ENCODE assay signal across 25 cellular contexts in genomic region chr7:141537906-141538305, GRCh38.
"Had no signal": no experiment of that assay in that cellular context is flagged by ENCODE, and none has a peak within 500 bp of the region (broad histone marks: within the 10 kb centered on the region; RNA-seq: fewer than 3 reads in every experiment).

No MANE protein-coding gene starts in this region.

- H3K4me1 ChIP-seq: testis, upper lobe of left lung, upper lobe of right lung, uterus, vagina had no signal

- H3K36me3 ChIP-seq: stomach, suprapubic skin, thoracic aorta, thyroid gland, tibial artery, tibial nerve, transverse colon, upper lobe of left lung, upper lobe of right lung, uterus, vagina had no signal

- H3K4me3 ChIP-seq: stomach, suprapubic skin, testis, thoracic aorta, thyroid gland, tibial artery, tibial nerve, transverse colon, upper lobe of left lung, upper lobe of right lung, uterus, vagina had no signal

- DNase-seq: stimulated activated CD4-positive, alpha-beta T cell treated with anti-CD3 and anti-CD28 coated beads, Interleukin-2, amount 100 ng/mL, for 48 hours; stimulated activated CD4-positive, alpha-beta T cell treated with anti-CD3 and anti-CD28 coated beads, Interleukin-4, amount 100 ng/mL, for 1 hour; stimulated activated CD4-positive, alpha-beta T cell treated with anti-CD3 and anti-CD28 coated beads, Interleukin-4, amount 100 ng/mL, for 24 hours; stimulated activated CD4-positive, alpha-beta T cell treated with anti-CD3 and anti-CD28 coated beads, Interleukin-4, amount 100 ng/mL, for 4 hours; stimulated activated CD8-positive, alpha-beta memory T cell treated with anti-CD3 and anti-CD28 coated beads, Interleukin-4, amount 100 ng/mL, for 48 hours; stimulated activated naive B cell treated with anti-CD40 and anti-IgM and Interleukin-4, amounts not matched to agents 10 μg/mL and 1 μg/mL and 100 μg/mL, for 72 hours; stimulated activated naive CD4-positive, alpha-beta T cell; stimulated activated naive CD4-positive, alpha-beta T cell treated with Interleukin-2 at 50 U/mL for 16 hours; stimulated activated naive CD8-positive, alpha-beta T cell treated with anti-CD3 and anti-CD28 coated beads, Interleukin-15, amount 100 ng/mL, for 72 hours; stimulated activated naive CD8-positive, alpha-beta T cell treated with anti-CD3 and anti-CD28 coated beads, Interleukin-15, Interleukin-2, amounts not matched to agents 100 U/mL and 50 U/mL, for 24 hours; stomach; substantia nigra; testis; thyroid gland; tibial artery; transverse colon; upper lobe of left lung; upper lobe of right lung; uterus had no signal

- H3K27me3 ChIP-seq: suprapubic skin, testis, thyroid gland, tibial nerve, upper lobe of left lung, upper lobe of right lung, uterus, vagina had no signal

- H3K9me3 ChIP-seq: stomach, suprapubic skin, testis, thoracic aorta, thyroid gland, tibial artery, tibial nerve, transverse colon, upper lobe of left lung, upper lobe of right lung, uterus, vagina had no signal

- ATAC-seq: stimulated activated effector memory CD8-positive, alpha-beta T cell treated with anti-CD3 and anti-CD28 coated beads, Interleukin-12 subunit alpha, Interleukin-12 subunit beta, amount 100 ng/mL, for 72 hours; stimulated activated memory B cell treated with anti-CD40 and anti-IgM and Interleukin-4, amounts not matched to agents 10 μg/mL and 1 μg/mL and 100 μg/mL, for 72 hours; stimulated activated naive B cell treated with anti-CD40 and anti-IgM and Interleukin-4, amounts not matched to agents 10 μg/mL and 1 μg/mL and 100 μg/mL, for 72 hours; stimulated activated naive CD8-positive, alpha-beta T cell treated with anti-CD3 and anti-CD28 coated beads, Interleukin-15, amount 100 ng/mL, for 72 hours; stimulated activated naive CD8-positive, alpha-beta T cell treated with anti-CD3 and anti-CD28 coated beads, Interleukin-15, Interleukin-2, amounts not matched to agents 100 U/mL and 50 U/mL, for 24 hours; upper lobe of right lung had no signal

- H3K27ac ChIP-seq: stomach, suprapubic skin, testis, thoracic aorta, thyroid gland, tibial artery, tibial nerve, transverse colon, upper lobe of left lung, upper lobe of right lung, uterus, vagina had no signal
